ENCODE assay signal across 1 cellular context in genomic region chr20:3932277-3933073, GRCh38.
TF ChIP-seq lines count a peak whose summit lies in the region.

No MANE protein-coding gene starts in this region.

TF ChIP-seq in K562, 482 proteins besides CTCF, POLR2A, EP300 and RAD21 (continued from another document):
- TF ChIP-seq ETS1 (conservative IDR thresholded peaks at IDR 0.05; ENCODE audit: control insufficient read depth, low read depth, low read length) (no peak), NFIC (IDR thresholded peaks at IDR 0.05) (peak; percentile 31; the same call in 1 of the 2 replicates), SLC30A9 (CRISPR knock-in tag; IDR thresholded peaks at IDR 0.05) (no peak)
- TF ChIP-seq, protein P1, sequence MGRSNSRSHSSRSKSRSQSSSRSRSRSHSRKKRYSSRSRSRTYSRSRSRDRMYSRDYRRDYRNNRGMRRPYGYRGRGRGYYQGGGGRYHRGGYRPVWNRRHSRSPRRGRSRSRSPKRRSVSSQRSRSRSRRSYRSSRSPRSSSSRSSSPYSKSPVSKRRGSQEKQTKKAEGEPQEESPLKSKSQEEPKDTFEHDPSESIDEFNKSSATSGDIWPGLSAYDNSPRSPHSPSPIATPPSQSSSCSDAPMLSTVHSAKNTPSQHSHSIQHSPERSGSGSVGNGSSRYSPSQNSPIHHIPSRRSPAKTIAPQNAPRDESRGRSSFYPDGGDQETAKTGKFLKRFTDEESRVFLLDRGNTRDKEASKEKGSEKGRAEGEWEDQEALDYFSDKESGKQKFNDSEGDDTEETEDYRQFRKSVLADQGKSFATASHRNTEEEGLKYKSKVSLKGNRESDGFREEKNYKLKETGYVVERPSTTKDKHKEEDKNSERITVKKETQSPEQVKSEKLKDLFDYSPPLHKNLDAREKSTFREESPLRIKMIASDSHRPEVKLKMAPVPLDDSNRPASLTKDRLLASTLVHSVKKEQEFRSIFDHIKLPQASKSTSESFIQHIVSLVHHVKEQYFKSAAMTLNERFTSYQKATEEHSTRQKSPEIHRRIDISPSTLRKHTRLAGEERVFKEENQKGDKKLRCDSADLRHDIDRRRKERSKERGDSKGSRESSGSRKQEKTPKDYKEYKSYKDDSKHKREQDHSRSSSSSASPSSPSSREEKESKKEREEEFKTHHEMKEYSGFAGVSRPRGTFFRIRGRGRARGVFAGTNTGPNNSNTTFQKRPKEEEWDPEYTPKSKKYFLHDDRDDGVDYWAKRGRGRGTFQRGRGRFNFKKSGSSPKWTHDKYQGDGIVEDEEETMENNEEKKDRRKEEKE (IDR thresholded peaks at IDR 0.05; ENCODE audit: borderline replicate concordance in 1 of 2, control insufficient read depth in 1 of 2, low read depth in 2 of 2, low read length in 1 of 2): no peak
